In the genomic region with DNA sequence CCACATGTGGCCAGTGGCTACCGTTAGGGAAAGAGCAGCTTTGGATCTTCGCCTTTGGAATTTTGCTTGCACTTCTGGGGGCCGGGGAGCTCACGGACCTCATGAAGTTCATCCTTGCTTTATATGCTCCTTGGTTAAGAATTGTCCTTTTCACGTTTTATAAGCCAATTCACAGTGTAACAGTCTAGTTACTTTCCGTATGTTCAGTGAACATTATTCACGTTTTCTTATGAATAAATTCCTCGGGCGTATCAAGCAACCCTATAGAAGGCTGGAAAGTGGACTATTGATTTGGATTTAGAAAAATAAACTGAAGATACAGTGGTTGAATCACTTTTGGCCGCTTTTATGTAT, we compare ENCODE assay signal across 8 cellular contexts. TPM values are rescaled to one million over a fixed set of nuclear protein-coding genes. Genes with fewer than 3 reads are reported as not detected.
DNase-seq lines count a peak whose midpoint lies in the region; ATAC-seq and TF ChIP-seq lines count a peak whose summit lies in the region.

No MANE protein-coding gene starts in this region.

- TF ChIP-seq CTCF in heart right ventricle (IDR thresholded peaks at IDR 0.05) (no peak), astrocyte of the cerebellum (IDR thresholded peaks at IDR 0.05; ENCODE audit: low read depth, low read length, missing control alignments) (no peak), vagina (IDR thresholded peaks at IDR 0.05) (no peak)

- DNase-seq in heart right ventricle (no peak), left ventricle myocardium superior (no peak), astrocyte of the cerebellum (ENCODE audit: low read depth) (no peak), memory B cell (ENCODE audit: low spot score in 2 of 2) (no peak), vagina (ENCODE audit: extremely low spot score in 2 of 2) (no peak)
- DNase-seq in effector CD8-positive, alpha-beta T cell (lab: John Stamatoyannopoulos, UW) = no peak

- no peaks in the 10 kb centered on the region for H3K9me3 Mint-ChIP-seq in memory B cell

- 7 to 12% methylated on average over 10 of the region's 10 CpGs for WGBS in heart right ventricle, 2 donors

- peak overlapping the region; percentile 93 for H3K27ac Mint-ChIP-seq in memory B cell

- H3K36me3 ChIP-seq in heart right ventricle (peaks cover 0 to 9% (median 7%) of the 10 kb centered on the region in 9 donors), vagina (no peaks in the 10 kb centered on the region)

- peak overlapping the region; percentile 97 to 100 (median 99) for H3K27ac ChIP-seq in heart right ventricle
- H3K27ac ChIP-seq in vagina = peak overlapping the region; percentile 98

- H3K4me3 ChIP-seq in heart right ventricle (peak overlapping the region; percentile 4 to 99 (median 96)), astrocyte of the cerebellum (ENCODE audit: low read depth, low read length) (peak overlapping the region; percentile 82), vagina (peak overlapping the region; percentile 81 to 97)

- in situ Hi-C loops in astrocyte of the cerebellum (cut with HindIII; ENCODE audit: low sequenced_read_pairs) = no loop called here

- H3K4me1 ChIP-seq in heart right ventricle (peaks cover 0 to 39% (median 23%) of the 10 kb centered on the region in 9 donors), vagina (peaks cover 14% of the 10 kb centered on the region)

- H3K4me1 Mint-ChIP-seq in memory B cell = peaks cover 16% of the 10 kb centered on the region

- TF ChIP-seq POLR2A in vagina (IDR thresholded peaks at IDR 0.05) = no peak

- H3K36me3 Mint-ChIP-seq in memory B cell = peaks cover under 1% of the 10 kb centered on the region

- H3K9me3 ChIP-seq in heart right ventricle (no peaks in the 10 kb centered on the region), vagina (no peaks in the 10 kb centered on the region)

- H3K4me3 Mint-ChIP-seq in memory B cell = peak overlapping the region; percentile 91

- peaks cover 5% of the 10 kb centered on the region for H3K27me3 Mint-ChIP-seq in memory B cell

- H3K27me3 ChIP-seq in heart right ventricle (no peaks in the 10 kb centered on the region), vagina (no peaks in the 10 kb centered on the region)

- intact Hi-C loops in heart right ventricle (cut with DNase I) = loop anchor here (1.0 to 10.0 kb wide), 13 partner anchors 36 to 146 kb away; no protein-coding TSS in a partner anchor
- intact Hi-C loops in left ventricle myocardium superior (cut with micrococcal nuclease) = loop anchor here (5.0 to 10.0 kb wide), 2 partner anchors 39 to 94 kb away; no protein-coding TSS in a partner anchor
- intact Hi-C loops in vagina (cut with DNase I) = loop anchor here (10.0 kb wide), 2 partner anchors 74 to 114 kb away; no protein-coding TSS in a partner anchor

- ATAC-seq in heart right ventricle (no peak), left ventricle myocardium superior (no peak), memory B cell (ENCODE audit: low read depth) (no peak), HG03460 (IDR thresholded peaks at IDR 0.05; ENCODE audit: unreplicated experiment) (no peak), GM21526 (IDR thresholded peaks at IDR 0.05; ENCODE audit: low FRiP score, unreplicated experiment) (no peak)

RNA-seq across cellular contexts. Expression of gene PDLIM5, which starts 0.7 kb away (rescaled TPM):
- 1,000 to 10,000 TPM in 9 of 10 donors, 100 to 1,000 TPM in 1; 856 to 1,549 (median 1,274) TPM for total RNA-seq in heart right ventricle
- polyA plus RNA-seq in heart right ventricle = 100 to 1,000 TPM; 221 to 521 TPM
- total RNA-seq in left ventricle myocardium superior = 1,169 TPM
- total RNA-seq in vagina = 137 TPM
